16 cellular contexts compared by ENCODE assay signal in the genomic region with DNA sequence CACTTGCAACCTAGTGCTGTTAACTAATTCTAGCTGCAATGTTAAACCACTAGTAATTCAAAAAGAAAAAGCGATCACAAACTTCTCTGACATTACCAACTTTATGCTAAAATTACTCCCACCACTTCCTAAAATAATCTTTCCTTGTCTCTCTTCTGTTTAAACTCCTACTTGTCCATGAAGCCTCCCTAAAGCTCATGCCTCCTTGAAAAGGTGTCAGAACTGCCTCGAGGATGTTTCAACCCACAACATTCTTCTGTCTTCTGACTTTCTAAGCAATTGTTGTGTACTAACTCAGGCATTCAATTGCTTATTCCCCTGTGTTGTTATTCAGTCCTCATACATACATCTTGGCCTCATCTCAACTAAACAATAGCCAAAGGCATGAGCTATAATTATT. TPM values are rescaled to one million over a fixed set of nuclear protein-coding genes. Genes with fewer than 3 reads are reported as not detected.
DNase-seq lines count a peak whose midpoint lies in the region; ATAC-seq lines count a peak whose summit lies in the region.
"Had no signal": no experiment of that assay in that cellular context is flagged by ENCODE, and none has a peak within 500 bp of the region (broad histone marks: within the 10 kb centered on the region; RNA-seq: fewer than 3 reads in every experiment).

No MANE protein-coding gene starts in this region.

- 0 out of 2 replicates have a peak, but pooled peaks cover 2% of the 10 kb centered on the region for H3K9me3 ChIP-seq in HAP-1
- H3K9me3 ChIP-seq in Karpas-422 (ENCODE audit: low read length), result no peaks in the 10 kb centered on the region
- H3K9me3 ChIP-seq: neutrophil had no signal

- DNase-seq in COLO829 (ENCODE audit: low spot score), result peak; percentile 25
- peak; percentile 49 to 79 for DNase-seq in HAP-1 (ENCODE audit: low spot score in 2 of 2)
- DNase-seq in activated naive CD8-positive, alpha-beta T cell treated with anti-CD3 and anti-CD28 coated beads, Interleukin-2, amount 50 U/mL, for 24 hours, result no peak
- no peak for DNase-seq in natural killer cell treated with Interleukin-12 subunit alpha and Interleukin-12 subunit beta and Interleukin-15 and Interleukin-18, amount 100 ng/mL, for 72 hours (ENCODE audit: low spot score)
- DNase-seq in Karpas-422, result no peak
- DNase-seq: activated gamma-delta T cell treated with Interleukin-2 at 50 U/mL for 16 hours; Calu3; central memory CD4-positive, alpha-beta T cell; KBM-7; NCI-H2029 treated with DMSO at 0.1 percent for 48 hours had no signal

- no peak overlapping the region for H3K9ac ChIP-seq in Karpas-422 (ENCODE audit: low read length)

- H3K4me1 ChIP-seq in HAP-1 (peaks cover 46% of the 10 kb centered on the region), Karpas-422 (ENCODE audit: low read length) (peaks cover 8% of the 10 kb centered on the region)

- peaks cover 20% of the 10 kb centered on the region; the same call in 1 of the 2 replicates for H4K20me1 ChIP-seq in Karpas-422 (ENCODE audit: insufficient read depth, low read depth, low read length)

- H3K9me3 Mint-ChIP-seq in activated naive CD8-positive, alpha-beta T cell treated with anti-CD3 and anti-CD28 coated beads, Interleukin-2, amount 50 U/mL, for 24 hours, result no peaks in the 10 kb centered on the region
- H3K9me3 Mint-ChIP-seq in natural killer cell treated with Interleukin-12 subunit alpha and Interleukin-12 subunit beta and Interleukin-15 and Interleukin-18, amount 100 ng/mL, for 72 hours, result no peaks in the 10 kb centered on the region

- H3K27me3 ChIP-seq in HAP-1 (ENCODE audit: low read depth), result no peaks in the 10 kb centered on the region
- H3K27me3 ChIP-seq in Karpas-422 (ENCODE audit: low read length), result no peaks in the 10 kb centered on the region
- H3K27me3 ChIP-seq: hepatocyte, neutrophil had no signal

- H3K4me3 ChIP-seq in HAP-1 (no peak overlapping the region), Karpas-422 (ENCODE audit: low read length) (no peak overlapping the region)
- H3K4me3 ChIP-seq: hepatocyte, skin epidermis had no signal

- no peak overlapping the region for H2AFZ ChIP-seq in Karpas-422 (ENCODE audit: low read length)
- H2AFZ ChIP-seq: hepatocyte had no signal

- peaks cover 18% of the 10 kb centered on the region for H3K36me3 Mint-ChIP-seq in activated naive CD8-positive, alpha-beta T cell treated with anti-CD3 and anti-CD28 coated beads, Interleukin-2, amount 50 U/mL, for 24 hours (ENCODE audit: low read depth)
- peaks cover 4% of the 10 kb centered on the region for H3K36me3 Mint-ChIP-seq in natural killer cell treated with Interleukin-12 subunit alpha and Interleukin-12 subunit beta and Interleukin-15 and Interleukin-18, amount 100 ng/mL, for 72 hours

- no peaks in the 10 kb centered on the region for H3K27me3 Mint-ChIP-seq in activated naive CD8-positive, alpha-beta T cell treated with anti-CD3 and anti-CD28 coated beads, Interleukin-2, amount 50 U/mL, for 24 hours
- H3K27me3 Mint-ChIP-seq in natural killer cell treated with Interleukin-12 subunit alpha and Interleukin-12 subunit beta and Interleukin-15 and Interleukin-18, amount 100 ng/mL, for 72 hours, result no peaks in the 10 kb centered on the region

- H3K36me3 ChIP-seq in HAP-1 (replicated peaks) (no peaks in the 10 kb centered on the region), Karpas-422 (ENCODE audit: insufficient read depth, low read length) (no peaks in the 10 kb centered on the region)
- H3K36me3 ChIP-seq: neutrophil had no signal

- H3K9me2 ChIP-seq in Karpas-422 (replicated peaks; ENCODE audit: insufficient read depth, low read length), result no peaks in the 10 kb centered on the region

- H3K4me2 ChIP-seq in Karpas-422 (ENCODE audit: low read depth, low read length, poor library complexity, severe bottlenecking), result no peak overlapping the region
- H3K4me2 ChIP-seq: hepatocyte had no signal

- peak overlapping the region; percentile 13 for H3K4me3 Mint-ChIP-seq in activated naive CD8-positive, alpha-beta T cell treated with anti-CD3 and anti-CD28 coated beads, Interleukin-2, amount 50 U/mL, for 24 hours
- peak overlapping the region; percentile 82 for H3K4me3 Mint-ChIP-seq in natural killer cell treated with Interleukin-12 subunit alpha and Interleukin-12 subunit beta and Interleukin-15 and Interleukin-18, amount 100 ng/mL, for 72 hours

- no peak overlapping the region for H3K27ac ChIP-seq in Karpas-422 (ENCODE audit: low read length)
- H3K27ac ChIP-seq: hepatocyte, neutrophil had no signal

- H3K4me1 Mint-ChIP-seq in activated naive CD8-positive, alpha-beta T cell treated with anti-CD3 and anti-CD28 coated beads, Interleukin-2, amount 50 U/mL, for 24 hours, result peaks cover 87% of the 10 kb centered on the region
- H3K4me1 Mint-ChIP-seq in natural killer cell treated with Interleukin-12 subunit alpha and Interleukin-12 subunit beta and Interleukin-15 and Interleukin-18, amount 100 ng/mL, for 72 hours (ENCODE audit: low read depth in 2 of 2), result peaks cover 65 to 81% of the 10 kb centered on the region in 2 donors

- no peak for ATAC-seq in activated naive CD8-positive, alpha-beta T cell treated with anti-CD3 and anti-CD28 coated beads, Interleukin-2, amount 50 U/mL, for 24 hours
- ATAC-seq in natural killer cell treated with Interleukin-12 subunit alpha and Interleukin-12 subunit beta and Interleukin-15 and Interleukin-18, amount 100 ng/mL, for 72 hours, result no peak
- ATAC-seq in HG02571 (IDR thresholded peaks at IDR 0.05; ENCODE audit: unreplicated experiment) (no peak), GM21367 (IDR thresholded peaks at IDR 0.05; ENCODE audit: unreplicated experiment) (no peak)
- ATAC-seq: activated CD4-positive, CD25-positive, alpha-beta regulatory T cell treated with anti-CD3 and anti-CD28 coated beads, Interleukin-2, amount 50 U/mL, for 24 hours had no signal

- H3K27ac Mint-ChIP-seq in activated naive CD8-positive, alpha-beta T cell treated with anti-CD3 and anti-CD28 coated beads, Interleukin-2, amount 50 U/mL, for 24 hours, result peak overlapping the region; percentile 47
- peak overlapping the region; percentile 94 to 95 for H3K27ac Mint-ChIP-seq in natural killer cell treated with Interleukin-12 subunit alpha and Interleukin-12 subunit beta and Interleukin-15 and Interleukin-18, amount 100 ng/mL, for 72 hours

- in situ Hi-C loops in HAP-1 (cut with MboI; ENCODE audit: low sequenced_read_pairs), result no loop called here

- H3K79me2 ChIP-seq in Karpas-422 (ENCODE audit: low read length), result no peaks in the 10 kb centered on the region

RNA-seq across cellular contexts. Expression of a gene that starts 5.9 kb away (rescaled TPM):
- 100 to 1,000 TPM; 139 to 186 TPM for total RNA-seq in natural killer cell treated with Interleukin-12 subunit alpha and Interleukin-12 subunit beta and Interleukin-15 and Interleukin-18, amount 100 ng/mL, for 72 hours
- total RNA-seq in Karpas-422 (2014; rRNA removed; shearing (Covaris generic); ENCODE audit: low replicate concordance), result 10.0 and 11.6 TPM in 2 replicates

RNA-seq across cellular contexts. Expression of a gene that starts 52.5 kb away (rescaled TPM):
- total RNA-seq in natural killer cell treated with Interleukin-12 subunit alpha and Interleukin-12 subunit beta and Interleukin-15 and Interleukin-18, amount 100 ng/mL, for 72 hours, result 10 to 100 TPM; 24.5 to 63.0 TPM
- total RNA-seq in Karpas-422 (2014; rRNA removed; shearing (Covaris generic); ENCODE audit: low replicate concordance), result not detected in 2 replicates

Comparison
In these comparisons a context has a peak if more than half of its experiments do, and no peak if none do; other contexts are left out.
1. DNase-seq: peak in COLO829 (single experiment) and HAP-1 (2 of 2); none in activated naive CD8-positive, alpha-beta T cell treated with anti-CD3 and anti-CD28 coated beads, Interleukin-2, amount 50 U/mL, for 24 hours (single experiment), natural killer cell treated with Interleukin-12 subunit alpha and Interleukin-12 subunit beta and Interleukin-15 and Interleukin-18, amount 100 ng/mL, for 72 hours (single experiment) and Karpas-422 (single experiment).
2. RNA of a gene that starts 5.9 kb away (total RNA-seq): 139 to 186 TPM in natural killer cell treated with Interleukin-12 subunit alpha and Interleukin-12 subunit beta and Interleukin-15 and Interleukin-18, amount 100 ng/mL, for 72 hours; 10.0 to 11.6 TPM in Karpas-422; every median in the first group is over 10 times any median in the second.
3. RNA of a gene that starts 52.5 kb away (total RNA-seq): 24.5 to 63.0 TPM in natural killer cell treated with Interleukin-12 subunit alpha and Interleukin-12 subunit beta and Interleukin-15 and Interleukin-18, amount 100 ng/mL, for 72 hours; not detected in Karpas-422; every median in the first group is over 10 times any median in the second.